In the genomic region with DNA sequence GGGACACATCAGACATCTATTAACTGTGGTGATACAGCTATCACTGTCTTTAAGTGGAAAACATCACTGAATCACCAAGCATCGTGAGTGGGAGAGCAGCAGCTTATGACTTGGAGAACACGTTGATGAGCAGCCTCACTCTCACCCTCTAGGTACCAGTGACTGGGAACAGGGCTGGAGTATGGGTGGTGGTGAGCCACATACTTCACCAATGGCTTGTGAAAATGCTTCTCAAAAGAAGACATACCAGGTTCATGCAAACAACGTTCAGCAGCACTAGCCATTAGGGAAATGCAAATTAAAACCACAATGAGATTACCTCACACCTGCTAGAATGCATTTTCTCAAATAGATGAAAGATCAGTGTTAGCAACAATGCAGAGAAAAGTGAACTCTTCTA, we compare ENCODE assay signal across 9 cellular contexts. TPM values are rescaled to one million over a fixed set of nuclear protein-coding genes. Genes with fewer than 3 reads are reported as not detected.
A peak's percentile ranks its signal among the peaks of the same experiment; 100 is the strongest.
DNase-seq lines count a peak whose midpoint lies in the region; ATAC-seq lines count a peak whose summit lies in the region.
"Had no signal": no experiment of that assay in that cellular context is flagged by ENCODE, and none has a peak within 500 bp of the region (broad histone marks: within the 10 kb centered on the region; RNA-seq: fewer than 3 reads in every experiment).

No MANE protein-coding gene starts in this region.

- in situ Hi-C loops in G401 (cut with HindIII; ENCODE audit: low sequenced_read_pairs) = no loop called here

- H3K27ac Mint-ChIP-seq in dendritic cell treated with granulocyte-macrophage colony-stimulating factor and Interleukin-4, amounts not matched to agents 40 ng/mL and 50 ng/mL, for 4 days = peak overlapping the region; percentile 31
- H3K27ac Mint-ChIP-seq: activated naive CD4-positive, alpha-beta T cell treated with anti-CD3 and anti-CD28 coated beads, Interleukin-2, amount 10 ng/mL, durations not matched to agents 7 days and 5 days had no signal

- ATAC-seq in GM19025 (IDR thresholded peaks at IDR 0.05; ENCODE audit: low read depth, unreplicated experiment) (peak; percentile 78), GM21723 (IDR thresholded peaks at IDR 0.05; ENCODE audit: unreplicated experiment) (peak; percentile 76), HG03342 (IDR thresholded peaks at IDR 0.05; ENCODE audit: unreplicated experiment) (peak; percentile 60)

- H3K4me1 Mint-ChIP-seq in dendritic cell treated with granulocyte-macrophage colony-stimulating factor and Interleukin-4, amounts not matched to agents 40 ng/mL and 50 ng/mL, for 4 days (ENCODE audit: low read depth) = peaks cover 64% of the 10 kb centered on the region

- H3K9me3 Mint-ChIP-seq in dendritic cell treated with granulocyte-macrophage colony-stimulating factor and Interleukin-4, amounts not matched to agents 40 ng/mL and 50 ng/mL, for 4 days = no peaks in the 10 kb centered on the region
- H3K9me3 Mint-ChIP-seq: activated naive CD4-positive, alpha-beta T cell treated with anti-CD3 and anti-CD28 coated beads, Interleukin-2, amount 10 ng/mL, durations not matched to agents 7 days and 5 days had no signal

- intact Hi-C loops in dendritic cell treated with granulocyte-macrophage colony-stimulating factor and Interleukin-4, amounts not matched to agents 40 ng/mL and 50 ng/mL, for 4 days (cut with micrococcal nuclease) = loop anchor here (10.0 kb wide), 1 partner anchor 51 kb away; no protein-coding TSS in a partner anchor

- no peak for DNase-seq in activated T-cell treated with anti-CD3 and anti-CD28 coated beads for 4 hours
- DNase-seq in iPS-NIHi11 (ENCODE audit: low spot score) = no peak
- DNase-seq in COR-L47 (lab: John Stamatoyannopoulos, UW) = no peak
- DNase-seq in G401 (ENCODE audit: low spot score) = no peak
- DNase-seq: activated naive CD4-positive, alpha-beta T cell treated with anti-CD3 and anti-CD28 coated beads, Interleukin-2, amount 10 ng/mL, durations not matched to agents 7 days and 5 days had no signal

- peak overlapping the region; percentile 30 for H3K4me3 Mint-ChIP-seq in dendritic cell treated with granulocyte-macrophage colony-stimulating factor and Interleukin-4, amounts not matched to agents 40 ng/mL and 50 ng/mL, for 4 days
- H3K4me3 Mint-ChIP-seq: activated naive CD4-positive, alpha-beta T cell treated with anti-CD3 and anti-CD28 coated beads, Interleukin-2, amount 10 ng/mL, durations not matched to agents 7 days and 5 days had no signal

- peaks cover 82% of the 10 kb centered on the region for H3K36me3 Mint-ChIP-seq in dendritic cell treated with granulocyte-macrophage colony-stimulating factor and Interleukin-4, amounts not matched to agents 40 ng/mL and 50 ng/mL, for 4 days (ENCODE audit: low read depth)

- no peaks in the 10 kb centered on the region for H3K27me3 Mint-ChIP-seq in dendritic cell treated with granulocyte-macrophage colony-stimulating factor and Interleukin-4, amounts not matched to agents 40 ng/mL and 50 ng/mL, for 4 days
- H3K27me3 Mint-ChIP-seq: activated naive CD4-positive, alpha-beta T cell treated with anti-CD3 and anti-CD28 coated beads, Interleukin-2, amount 10 ng/mL, durations not matched to agents 7 days and 5 days had no signal

RNA-seq across cellular contexts. Expression of a gene that starts 25.3 kb away (rescaled TPM):
- total RNA-seq in G401 (2014; rRNA removed; shearing (Covaris generic)) = 150 and 169 TPM in 2 replicates

RNA-seq across cellular contexts. Expression of a gene that starts 25.5 kb away (rescaled TPM):
- 20.9 and 34.5 TPM in 2 replicates for total RNA-seq in G401 (2014; rRNA removed; shearing (Covaris generic))
